Comparison of ENCODE assay signal across 21 cellular contexts in genomic region chr6:147750420-147750819, GRCh38.
"Had no signal": no experiment of that assay in that cellular context is flagged by ENCODE, and none has a peak within 500 bp of the region (broad histone marks: within the 10 kb centered on the region; RNA-seq: fewer than 3 reads in every experiment).

No MANE protein-coding gene starts in this region.

- H3K4me3 Mint-ChIP-seq: activated CD4-positive, alpha-beta memory T cell treated with anti-CD3 and anti-CD28 coated beads for 36 hours; activated CD4-positive, alpha-beta T cell treated with anti-CD3 and anti-CD28 coated beads, Interleukin-2, amount 10 ng/mL, durations not matched to agents 24 days and 14 days; activated naive CD4-positive, alpha-beta T cell treated with anti-CD3 and anti-CD28 coated beads, Interleukin-2, amount 50 U/mL, for 24 hours; activated naive CD8-positive, alpha-beta T cell treated with anti-CD3 and anti-CD28 coated beads, Interleukin-2, amount 50 U/mL, for 24 hours; activated T-cell treated with anti-CD3 and anti-CD28 coated beads, Interleukin-2, amount 50 U/mL, for 24 hours; endodermal cell; mesothelial cell of epicardium; naive thymus-derived CD4-positive, alpha-beta T cell; stimulated activated naive B cell treated with anti-CD40 and anti-IgM and Interleukin-4, amounts not matched to agents 10 μg/mL and 1 μg/mL and 100 μg/mL, for 72 hours had no signal

- H3K9me3 Mint-ChIP-seq: activated CD4-positive, alpha-beta T cell treated with anti-CD3 and anti-CD28 coated beads, Interleukin-2, amount 10 ng/mL, durations not matched to agents 24 days and 14 days; endodermal cell had no signal

- DNase-seq: activated CD4-positive, alpha-beta memory T cell treated with anti-CD3 and anti-CD28 coated beads for 36 hours; activated CD4-positive, alpha-beta T cell treated with anti-CD3 and anti-CD28 coated beads, Interleukin-2, amount 10 ng/mL, durations not matched to agents 24 days and 14 days; activated CD4-positive, CD25-positive, alpha-beta regulatory T cell treated with anti-CD3 and anti-CD28 coated beads, Interleukin-2, amount 50 U/mL, for 72 hours; activated CD8-positive, alpha-beta memory T cell treated with anti-CD3 and anti-CD28 coated beads, Interleukin-2, amount 50 U/mL, for 48 hours; activated gamma-delta T cell; activated naive CD8-positive, alpha-beta T cell treated with anti-CD3 and anti-CD28 coated beads, Interleukin-2, amount 50 U/mL, for 24 hours; activated T-cell treated with anti-CD3 and anti-CD28 coated beads, Interleukin-2, amount 50 U/mL, for 24 hours; amygdala; caudate nucleus; endodermal cell; foreskin fibroblast; heart left ventricle; hypothalamus; naive thymus-derived CD4-positive, alpha-beta T cell; stimulated activated CD4-positive, alpha-beta T cell treated with anti-CD3 and anti-CD28 coated beads, Interleukin-15, amount 100 ng/mL, for 24 hours; stimulated activated CD4-positive, alpha-beta T cell treated with anti-CD3 and anti-CD28 coated beads, Interleukin-2, amount 100 ng/mL, for 24 hours; stimulated activated naive B cell treated with anti-CD40 and anti-IgM and Interleukin-4, amounts not matched to agents 10 μg/mL and 1 μg/mL and 100 μg/mL, for 72 hours; tibial artery; upper lobe of right lung had no signal

- H3K27me3 Mint-ChIP-seq: activated CD4-positive, alpha-beta memory T cell treated with anti-CD3 and anti-CD28 coated beads for 36 hours; activated CD4-positive, alpha-beta T cell treated with anti-CD3 and anti-CD28 coated beads, Interleukin-2, amount 10 ng/mL, durations not matched to agents 24 days and 14 days; activated naive CD4-positive, alpha-beta T cell treated with anti-CD3 and anti-CD28 coated beads, Interleukin-2, amount 50 U/mL, for 24 hours; activated naive CD8-positive, alpha-beta T cell treated with anti-CD3 and anti-CD28 coated beads, Interleukin-2, amount 50 U/mL, for 24 hours; activated T-cell treated with anti-CD3 and anti-CD28 coated beads, Interleukin-2, amount 50 U/mL, for 24 hours; stimulated activated naive B cell treated with anti-CD40 and anti-IgM and Interleukin-4, amounts not matched to agents 10 μg/mL and 1 μg/mL and 100 μg/mL, for 72 hours had no signal

- H3K27ac Mint-ChIP-seq: activated CD4-positive, alpha-beta memory T cell treated with anti-CD3 and anti-CD28 coated beads for 36 hours; activated CD4-positive, alpha-beta T cell treated with anti-CD3 and anti-CD28 coated beads, Interleukin-2, amount 10 ng/mL, durations not matched to agents 24 days and 14 days; activated naive CD4-positive, alpha-beta T cell treated with anti-CD3 and anti-CD28 coated beads, Interleukin-2, amount 50 U/mL, for 24 hours; activated naive CD8-positive, alpha-beta T cell treated with anti-CD3 and anti-CD28 coated beads, Interleukin-2, amount 50 U/mL, for 24 hours; activated T-cell treated with anti-CD3 and anti-CD28 coated beads, Interleukin-2, amount 50 U/mL, for 24 hours; endodermal cell; mesothelial cell of epicardium; naive thymus-derived CD4-positive, alpha-beta T cell; stimulated activated naive B cell treated with anti-CD40 and anti-IgM and Interleukin-4, amounts not matched to agents 10 μg/mL and 1 μg/mL and 100 μg/mL, for 72 hours had no signal

- H3K36me3 Mint-ChIP-seq: activated CD4-positive, alpha-beta memory T cell treated with anti-CD3 and anti-CD28 coated beads for 36 hours; activated naive CD4-positive, alpha-beta T cell treated with anti-CD3 and anti-CD28 coated beads, Interleukin-2, amount 50 U/mL, for 24 hours; mesothelial cell of epicardium; naive thymus-derived CD4-positive, alpha-beta T cell; stimulated activated naive B cell treated with anti-CD40 and anti-IgM and Interleukin-4, amounts not matched to agents 10 μg/mL and 1 μg/mL and 100 μg/mL, for 72 hours had no signal

- H3K4me1 Mint-ChIP-seq: activated CD4-positive, alpha-beta T cell treated with anti-CD3 and anti-CD28 coated beads, Interleukin-2, amount 10 ng/mL, durations not matched to agents 24 days and 14 days; activated naive CD4-positive, alpha-beta T cell treated with anti-CD3 and anti-CD28 coated beads, Interleukin-2, amount 50 U/mL, for 24 hours; activated naive CD8-positive, alpha-beta T cell treated with anti-CD3 and anti-CD28 coated beads, Interleukin-2, amount 50 U/mL, for 24 hours; endodermal cell; naive thymus-derived CD4-positive, alpha-beta T cell; stimulated activated naive B cell treated with anti-CD40 and anti-IgM and Interleukin-4, amounts not matched to agents 10 μg/mL and 1 μg/mL and 100 μg/mL, for 72 hours had no signal
